In the genomic region with DNA sequence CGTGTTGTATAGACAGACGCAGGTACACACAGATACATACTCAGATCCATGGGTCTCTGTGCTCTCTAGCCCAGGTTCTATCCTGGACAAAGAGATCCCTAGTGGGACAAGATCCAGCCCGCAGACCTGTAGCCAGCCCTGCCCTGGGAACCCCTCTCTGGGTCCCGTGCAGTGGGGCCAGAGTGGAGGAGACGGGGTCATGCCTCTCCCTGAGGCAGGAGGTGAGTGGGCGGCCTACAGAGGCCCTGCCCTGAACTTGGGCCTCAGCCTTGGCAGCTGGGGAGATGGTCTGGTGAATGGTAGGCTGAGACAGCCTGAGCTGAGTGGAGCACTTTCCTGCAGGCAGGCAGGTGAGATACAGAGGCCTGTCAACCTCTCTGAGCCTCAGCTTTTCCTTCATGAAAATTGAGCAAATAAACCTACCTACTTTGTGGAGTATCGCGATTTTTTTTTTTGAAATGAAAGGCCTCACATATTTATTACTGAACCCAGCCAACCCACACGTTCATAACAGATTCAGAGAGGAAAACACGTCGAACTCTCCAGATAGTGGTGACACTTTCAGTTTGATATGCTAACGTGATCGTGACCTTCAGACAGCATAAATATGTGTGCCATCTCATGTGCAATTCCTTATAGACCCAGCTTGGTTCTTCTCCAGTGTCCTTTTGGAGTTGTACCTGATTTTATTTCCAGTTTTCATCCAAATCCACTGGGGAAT, we compare ENCODE assay signal across 1 cellular context.
TF ChIP-seq lines count a peak whose summit lies in the region.

No MANE protein-coding gene starts in this region.

TF ChIP-seq in HepG2, 621 proteins besides CTCF, POLR2A, EP300 and RAD21 (continues in another document):
- TF ChIP-seq HNF4A (CRISPR knock-in tag; IDR thresholded peaks at IDR 0.05) (no peak), MED13 (CRISPR knock-in tag; IDR thresholded peaks at IDR 0.05) (no peak), NR2F6 (IDR thresholded peaks at IDR 0.05) (no peak), NR2F6 (CRISPR knock-in tag; IDR thresholded peaks at IDR 0.05) (no peak), ZNF839 (CRISPR knock-in tag; IDR thresholded peaks at IDR 0.05; ENCODE audit: borderline replicate concordance) (no peak), ZEB1 (IDR thresholded peaks at IDR 0.05; ENCODE audit: insufficient replicate concordance, low read depth) (no peak), RBFOX2 (IDR thresholded peaks at IDR 0.05; ENCODE audit: low read depth, low read length) (no peak), RORA (CRISPR knock-in tag; IDR thresholded peaks at IDR 0.05) (no peak), MED1 (CRISPR knock-in tag; IDR thresholded peaks at IDR 0.05) (no peak), SRSF4 (IDR thresholded peaks at IDR 0.05; ENCODE audit: low read depth, low read length, poor library complexity, severe bottlenecking) (no peak), ZSCAN25 (CRISPR knock-in tag; IDR thresholded peaks at IDR 0.05) (no peak), ARID2 (CRISPR knock-in tag; IDR thresholded peaks at IDR 0.05; ENCODE audit: borderline replicate concordance) (no peak), NCOA2 (CRISPR knock-in tag; IDR thresholded peaks at IDR 0.05) (no peak), ZNF75D (CRISPR knock-in tag; IDR thresholded peaks at IDR 0.05; ENCODE audit: borderline replicate concordance) (no peak), NCOA5 (CRISPR knock-in tag; IDR thresholded peaks at IDR 0.05) (no peak), ZNF598 (CRISPR knock-in tag; IDR thresholded peaks at IDR 0.05; ENCODE audit: borderline replicate concordance) (no peak), ZNF382 (CRISPR knock-in tag; IDR thresholded peaks at IDR 0.05; ENCODE audit: borderline replicate concordance) (no peak), ZNF546 (CRISPR knock-in tag; conservative IDR thresholded peaks at IDR 0.05) (no peak), ZBTB7A (CRISPR knock-in tag; IDR thresholded peaks at IDR 0.05) (no peak), ELF4 (CRISPR knock-in tag; IDR thresholded peaks at IDR 0.05; ENCODE audit: borderline replicate concordance) (no peak), ZFY (CRISPR knock-in tag; IDR thresholded peaks at IDR 0.05) (peak; percentile 61), ZMYM4 (CRISPR knock-in tag; IDR thresholded peaks at IDR 0.05) (no peak), NFYC (CRISPR knock-in tag; IDR thresholded peaks at IDR 0.05) (no peak), FOXO1 (CRISPR knock-in tag; IDR thresholded peaks at IDR 0.05) (no peak), ZNF713 (CRISPR knock-in tag; IDR thresholded peaks at IDR 0.05) (no peak), TCF12 (IDR thresholded peaks at IDR 0.05) (no peak), TCF12 (CRISPR knock-in tag; IDR thresholded peaks at IDR 0.05) (no peak), ZNF891 (CRISPR knock-in tag; IDR thresholded peaks at IDR 0.05) (no peak), ZNF768 (CRISPR knock-in tag; IDR thresholded peaks at IDR 0.05) (peak; percentile 75), JUN (CRISPR knock-in tag; IDR thresholded peaks at IDR 0.05) (no peak), ZNF333 (CRISPR knock-in tag; IDR thresholded peaks at IDR 0.05; ENCODE audit: borderline replicate concordance) (no peak), MXD4 (CRISPR knock-in tag; IDR thresholded peaks at IDR 0.05) (no peak), ZFX (CRISPR knock-in tag; IDR thresholded peaks at IDR 0.05; ENCODE audit: low read depth) (peak; percentile 81), PHF5A (CRISPR knock-in tag; IDR thresholded peaks at IDR 0.05; ENCODE audit: low read depth, unreplicated experiment) (no peak)
- TF ChIP-seq, protein P1, sequence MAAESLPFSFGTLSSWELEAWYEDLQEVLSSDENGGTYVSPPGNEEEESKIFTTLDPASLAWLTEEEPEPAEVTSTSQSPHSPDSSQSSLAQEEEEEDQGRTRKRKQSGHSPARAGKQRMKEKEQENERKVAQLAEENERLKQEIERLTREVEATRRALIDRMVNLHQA (CRISPR knock-in tag; IDR thresholded peaks at IDR 0.05) = no peak
- TF ChIP-seq, protein P2, sequence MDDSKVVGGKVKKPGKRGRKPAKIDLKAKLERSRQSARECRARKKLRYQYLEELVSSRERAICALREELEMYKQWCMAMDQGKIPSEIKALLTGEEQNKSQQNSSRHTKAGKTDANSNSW (CRISPR knock-in tag; IDR thresholded peaks at IDR 0.05; ENCODE audit: borderline replicate concordance) = no peak
- TF ChIP-seq, protein P3, sequence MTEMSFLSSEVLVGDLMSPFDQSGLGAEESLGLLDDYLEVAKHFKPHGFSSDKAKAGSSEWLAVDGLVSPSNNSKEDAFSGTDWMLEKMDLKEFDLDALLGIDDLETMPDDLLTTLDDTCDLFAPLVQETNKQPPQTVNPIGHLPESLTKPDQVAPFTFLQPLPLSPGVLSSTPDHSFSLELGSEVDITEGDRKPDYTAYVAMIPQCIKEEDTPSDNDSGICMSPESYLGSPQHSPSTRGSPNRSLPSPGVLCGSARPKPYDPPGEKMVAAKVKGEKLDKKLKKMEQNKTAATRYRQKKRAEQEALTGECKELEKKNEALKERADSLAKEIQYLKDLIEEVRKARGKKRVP (CRISPR knock-in tag; IDR thresholded peaks at IDR 0.05) = no peak
- TF ChIP-seq, protein P4, sequence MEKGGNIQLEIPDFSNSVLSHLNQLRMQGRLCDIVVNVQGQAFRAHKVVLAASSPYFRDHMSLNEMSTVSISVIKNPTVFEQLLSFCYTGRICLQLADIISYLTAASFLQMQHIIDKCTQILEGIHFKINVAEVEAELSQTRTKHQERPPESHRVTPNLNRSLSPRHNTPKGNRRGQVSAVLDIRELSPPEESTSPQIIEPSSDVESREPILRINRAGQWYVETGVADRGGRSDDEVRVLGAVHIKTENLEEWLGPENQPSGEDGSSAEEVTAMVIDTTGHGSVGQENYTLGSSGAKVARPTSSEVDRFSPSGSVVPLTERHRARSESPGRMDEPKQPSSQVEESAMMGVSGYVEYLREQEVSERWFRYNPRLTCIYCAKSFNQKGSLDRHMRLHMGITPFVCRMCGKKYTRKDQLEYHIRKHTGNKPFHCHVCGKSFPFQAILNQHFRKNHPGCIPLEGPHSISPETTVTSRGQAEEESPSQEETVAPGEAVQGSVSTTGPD (CRISPR knock-in tag; IDR thresholded peaks at IDR 0.05) = no peak
- TF ChIP-seq, protein P5, sequence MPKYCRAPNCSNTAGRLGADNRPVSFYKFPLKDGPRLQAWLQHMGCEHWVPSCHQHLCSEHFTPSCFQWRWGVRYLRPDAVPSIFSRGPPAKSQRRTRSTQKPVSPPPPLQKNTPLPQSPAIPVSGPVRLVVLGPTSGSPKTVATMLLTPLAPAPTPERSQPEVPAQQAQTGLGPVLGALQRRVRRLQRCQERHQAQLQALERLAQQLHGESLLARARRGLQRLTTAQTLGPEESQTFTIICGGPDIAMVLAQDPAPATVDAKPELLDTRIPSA (CRISPR knock-in tag; IDR thresholded peaks at IDR 0.05; ENCODE audit: borderline replicate concordance) = no peak
- TF ChIP-seq, protein P6, sequence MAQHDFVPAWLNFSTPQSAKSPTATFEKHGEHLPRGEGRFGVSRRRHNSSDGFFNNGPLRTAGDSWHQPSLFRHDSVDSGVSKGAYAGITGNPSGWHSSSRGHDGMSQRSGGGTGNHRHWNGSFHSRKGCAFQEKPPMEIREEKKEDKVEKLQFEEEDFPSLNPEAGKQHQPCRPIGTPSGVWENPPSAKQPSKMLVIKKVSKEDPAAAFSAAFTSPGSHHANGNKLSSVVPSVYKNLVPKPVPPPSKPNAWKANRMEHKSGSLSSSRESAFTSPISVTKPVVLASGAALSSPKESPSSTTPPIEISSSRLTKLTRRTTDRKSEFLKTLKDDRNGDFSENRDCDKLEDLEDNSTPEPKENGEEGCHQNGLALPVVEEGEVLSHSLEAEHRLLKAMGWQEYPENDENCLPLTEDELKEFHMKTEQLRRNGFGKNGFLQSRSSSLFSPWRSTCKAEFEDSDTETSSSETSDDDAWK (CRISPR knock-in tag; IDR thresholded peaks at IDR 0.05) = no peak
- TF ChIP-seq, protein P7, sequence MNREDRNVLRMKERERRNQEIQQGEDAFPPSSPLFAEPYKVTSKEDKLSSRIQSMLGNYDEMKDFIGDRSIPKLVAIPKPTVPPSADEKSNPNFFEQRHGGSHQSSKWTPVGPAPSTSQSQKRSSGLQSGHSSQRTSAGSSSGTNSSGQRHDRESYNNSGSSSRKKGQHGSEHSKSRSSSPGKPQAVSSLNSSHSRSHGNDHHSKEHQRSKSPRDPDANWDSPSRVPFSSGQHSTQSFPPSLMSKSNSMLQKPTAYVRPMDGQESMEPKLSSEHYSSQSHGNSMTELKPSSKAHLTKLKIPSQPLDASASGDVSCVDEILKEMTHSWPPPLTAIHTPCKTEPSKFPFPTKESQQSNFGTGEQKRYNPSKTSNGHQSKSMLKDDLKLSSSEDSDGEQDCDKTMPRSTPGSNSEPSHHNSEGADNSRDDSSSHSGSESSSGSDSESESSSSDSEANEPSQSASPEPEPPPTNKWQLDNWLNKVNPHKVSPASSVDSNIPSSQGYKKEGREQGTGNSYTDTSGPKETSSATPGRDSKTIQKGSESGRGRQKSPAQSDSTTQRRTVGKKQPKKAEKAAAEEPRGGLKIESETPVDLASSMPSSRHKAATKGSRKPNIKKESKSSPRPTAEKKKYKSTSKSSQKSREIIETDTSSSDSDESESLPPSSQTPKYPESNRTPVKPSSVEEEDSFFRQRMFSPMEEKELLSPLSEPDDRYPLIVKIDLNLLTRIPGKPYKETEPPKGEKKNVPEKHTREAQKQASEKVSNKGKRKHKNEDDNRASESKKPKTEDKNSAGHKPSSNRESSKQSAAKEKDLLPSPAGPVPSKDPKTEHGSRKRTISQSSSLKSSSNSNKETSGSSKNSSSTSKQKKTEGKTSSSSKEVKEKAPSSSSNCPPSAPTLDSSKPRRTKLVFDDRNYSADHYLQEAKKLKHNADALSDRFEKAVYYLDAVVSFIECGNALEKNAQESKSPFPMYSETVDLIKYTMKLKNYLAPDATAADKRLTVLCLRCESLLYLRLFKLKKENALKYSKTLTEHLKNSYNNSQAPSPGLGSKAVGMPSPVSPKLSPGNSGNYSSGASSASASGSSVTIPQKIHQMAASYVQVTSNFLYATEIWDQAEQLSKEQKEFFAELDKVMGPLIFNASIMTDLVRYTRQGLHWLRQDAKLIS (CRISPR knock-in tag; IDR thresholded peaks at IDR 0.05) = no peak
- TF ChIP-seq, protein P8, sequence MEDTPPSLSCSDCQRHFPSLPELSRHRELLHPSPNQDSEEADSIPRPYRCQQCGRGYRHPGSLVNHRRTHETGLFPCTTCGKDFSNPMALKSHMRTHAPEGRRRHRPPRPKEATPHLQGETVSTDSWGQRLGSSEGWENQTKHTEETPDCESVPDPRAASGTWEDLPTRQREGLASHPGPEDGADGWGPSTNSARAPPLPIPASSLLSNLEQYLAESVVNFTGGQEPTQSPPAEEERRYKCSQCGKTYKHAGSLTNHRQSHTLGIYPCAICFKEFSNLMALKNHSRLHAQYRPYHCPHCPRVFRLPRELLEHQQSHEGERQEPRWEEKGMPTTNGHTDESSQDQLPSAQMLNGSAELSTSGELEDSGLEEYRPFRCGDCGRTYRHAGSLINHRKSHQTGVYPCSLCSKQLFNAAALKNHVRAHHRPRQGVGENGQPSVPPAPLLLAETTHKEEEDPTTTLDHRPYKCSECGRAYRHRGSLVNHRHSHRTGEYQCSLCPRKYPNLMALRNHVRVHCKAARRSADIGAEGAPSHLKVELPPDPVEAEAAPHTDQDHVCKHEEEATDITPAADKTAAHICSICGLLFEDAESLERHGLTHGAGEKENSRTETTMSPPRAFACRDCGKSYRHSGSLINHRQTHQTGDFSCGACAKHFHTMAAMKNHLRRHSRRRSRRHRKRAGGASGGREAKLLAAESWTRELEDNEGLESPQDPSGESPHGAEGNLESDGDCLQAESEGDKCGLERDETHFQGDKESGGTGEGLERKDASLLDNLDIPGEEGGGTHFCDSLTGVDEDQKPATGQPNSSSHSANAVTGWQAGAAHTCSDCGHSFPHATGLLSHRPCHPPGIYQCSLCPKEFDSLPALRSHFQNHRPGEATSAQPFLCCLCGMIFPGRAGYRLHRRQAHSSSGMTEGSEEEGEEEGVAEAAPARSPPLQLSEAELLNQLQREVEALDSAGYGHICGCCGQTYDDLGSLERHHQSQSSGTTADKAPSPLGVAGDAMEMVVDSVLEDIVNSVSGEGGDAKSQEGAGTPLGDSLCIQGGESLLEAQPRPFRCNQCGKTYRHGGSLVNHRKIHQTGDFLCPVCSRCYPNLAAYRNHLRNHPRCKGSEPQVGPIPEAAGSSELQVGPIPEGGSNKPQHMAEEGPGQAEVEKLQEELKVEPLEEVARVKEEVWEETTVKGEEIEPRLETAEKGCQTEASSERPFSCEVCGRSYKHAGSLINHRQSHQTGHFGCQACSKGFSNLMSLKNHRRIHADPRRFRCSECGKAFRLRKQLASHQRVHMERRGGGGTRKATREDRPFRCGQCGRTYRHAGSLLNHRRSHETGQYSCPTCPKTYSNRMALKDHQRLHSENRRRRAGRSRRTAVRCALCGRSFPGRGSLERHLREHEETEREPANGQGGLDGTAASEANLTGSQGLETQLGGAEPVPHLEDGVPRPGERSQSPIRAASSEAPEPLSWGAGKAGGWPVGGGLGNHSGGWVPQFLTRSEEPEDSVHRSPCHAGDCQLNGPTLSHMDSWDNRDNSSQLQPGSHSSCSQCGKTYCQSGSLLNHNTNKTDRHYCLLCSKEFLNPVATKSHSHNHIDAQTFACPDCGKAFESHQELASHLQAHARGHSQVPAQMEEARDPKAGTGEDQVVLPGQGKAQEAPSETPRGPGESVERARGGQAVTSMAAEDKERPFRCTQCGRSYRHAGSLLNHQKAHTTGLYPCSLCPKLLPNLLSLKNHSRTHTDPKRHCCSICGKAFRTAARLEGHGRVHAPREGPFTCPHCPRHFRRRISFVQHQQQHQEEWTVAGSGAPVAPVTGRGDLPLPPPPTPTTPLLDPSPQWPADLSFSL (CRISPR knock-in tag; IDR thresholded peaks at IDR 0.05) = no peak
- TF ChIP-seq, protein P9, sequence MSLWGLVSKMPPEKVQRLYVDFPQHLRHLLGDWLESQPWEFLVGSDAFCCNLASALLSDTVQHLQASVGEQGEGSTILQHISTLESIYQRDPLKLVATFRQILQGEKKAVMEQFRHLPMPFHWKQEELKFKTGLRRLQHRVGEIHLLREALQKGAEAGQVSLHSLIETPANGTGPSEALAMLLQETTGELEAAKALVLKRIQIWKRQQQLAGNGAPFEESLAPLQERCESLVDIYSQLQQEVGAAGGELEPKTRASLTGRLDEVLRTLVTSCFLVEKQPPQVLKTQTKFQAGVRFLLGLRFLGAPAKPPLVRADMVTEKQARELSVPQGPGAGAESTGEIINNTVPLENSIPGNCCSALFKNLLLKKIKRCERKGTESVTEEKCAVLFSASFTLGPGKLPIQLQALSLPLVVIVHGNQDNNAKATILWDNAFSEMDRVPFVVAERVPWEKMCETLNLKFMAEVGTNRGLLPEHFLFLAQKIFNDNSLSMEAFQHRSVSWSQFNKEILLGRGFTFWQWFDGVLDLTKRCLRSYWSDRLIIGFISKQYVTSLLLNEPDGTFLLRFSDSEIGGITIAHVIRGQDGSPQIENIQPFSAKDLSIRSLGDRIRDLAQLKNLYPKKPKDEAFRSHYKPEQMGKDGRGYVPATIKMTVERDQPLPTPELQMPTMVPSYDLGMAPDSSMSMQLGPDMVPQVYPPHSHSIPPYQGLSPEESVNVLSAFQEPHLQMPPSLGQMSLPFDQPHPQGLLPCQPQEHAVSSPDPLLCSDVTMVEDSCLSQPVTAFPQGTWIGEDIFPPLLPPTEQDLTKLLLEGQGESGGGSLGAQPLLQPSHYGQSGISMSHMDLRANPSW (CRISPR knock-in tag; IDR thresholded peaks at IDR 0.05; ENCODE audit: borderline replicate concordance) = no peak
- TF ChIP-seq, protein P10, sequence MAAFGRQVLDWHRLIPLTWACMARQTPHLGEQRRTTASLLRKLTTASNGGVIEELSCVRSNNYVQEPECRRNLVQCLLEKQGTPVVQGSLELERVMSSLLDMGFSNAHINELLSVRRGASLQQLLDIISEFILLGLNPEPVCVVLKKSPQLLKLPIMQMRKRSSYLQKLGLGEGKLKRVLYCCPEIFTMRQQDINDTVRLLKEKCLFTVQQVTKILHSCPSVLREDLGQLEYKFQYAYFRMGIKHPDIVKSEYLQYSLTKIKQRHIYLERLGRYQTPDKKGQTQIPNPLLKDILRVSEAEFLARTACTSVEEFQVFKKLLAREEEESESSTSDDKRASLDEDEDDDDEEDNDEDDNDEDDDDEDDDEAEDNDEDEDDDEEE (CRISPR knock-in tag; IDR thresholded peaks at IDR 0.05) = no peak
